ENCODE assay signal across 2 cellular contexts in genomic region chr14:95236221-95236620, GRCh38.
TF ChIP-seq lines count a peak whose summit lies in the region.

No MANE protein-coding gene starts in this region.

TF ChIP-seq in SK-N-SH, 30 proteins besides CTCF, POLR2A, EP300 and RAD21 (continued from another document):
- TF ChIP-seq, protein P1, sequence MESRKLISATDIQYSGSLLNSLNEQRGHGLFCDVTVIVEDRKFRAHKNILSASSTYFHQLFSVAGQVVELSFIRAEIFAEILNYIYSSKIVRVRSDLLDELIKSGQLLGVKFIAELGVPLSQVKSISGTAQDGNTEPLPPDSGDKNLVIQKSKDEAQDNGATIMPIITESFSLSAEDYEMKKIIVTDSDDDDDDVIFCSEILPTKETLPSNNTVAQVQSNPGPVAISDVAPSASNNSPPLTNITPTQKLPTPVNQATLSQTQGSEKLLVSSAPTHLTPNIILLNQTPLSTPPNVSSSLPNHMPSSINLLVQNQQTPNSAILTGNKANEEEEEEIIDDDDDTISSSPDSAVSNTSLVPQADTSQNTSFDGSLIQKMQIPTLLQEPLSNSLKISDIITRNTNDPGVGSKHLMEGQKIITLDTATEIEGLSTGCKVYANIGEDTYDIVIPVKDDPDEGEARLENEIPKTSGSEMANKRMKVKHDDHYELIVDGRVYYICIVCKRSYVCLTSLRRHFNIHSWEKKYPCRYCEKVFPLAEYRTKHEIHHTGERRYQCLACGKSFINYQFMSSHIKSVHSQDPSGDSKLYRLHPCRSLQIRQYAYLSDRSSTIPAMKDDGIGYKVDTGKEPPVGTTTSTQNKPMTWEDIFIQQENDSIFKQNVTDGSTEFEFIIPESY (IDR thresholded peaks at IDR 0.05; ENCODE audit: borderline replicate concordance, low read depth): no peak
- TF ChIP-seq POLR2AphosphoS5 (IDR thresholded peaks at IDR 0.05; ENCODE audit: low read depth, low read length) (no peak), CHD2 (IDR thresholded peaks at IDR 0.05; ENCODE audit: low read length, partially characterized antibody) (no peak), GABPA (IDR thresholded peaks at IDR 0.05; ENCODE audit: low read depth) (no peak), GATA2 (CRISPR knock-in tag; IDR thresholded peaks at IDR 0.05) (no peak), FOSL2 (IDR thresholded peaks at IDR 0.05; ENCODE audit: borderline replicate concordance, low read depth) (no peak), RCOR1 (IDR thresholded peaks at IDR 0.05; ENCODE audit: low read length) (no peak), TCF12 (IDR thresholded peaks at IDR 0.05) (no peak), ELF1 (IDR thresholded peaks at IDR 0.05) (no peak), JUND (IDR thresholded peaks at IDR 0.05) (no peak), SIN3A (IDR thresholded peaks at IDR 0.05; ENCODE audit: borderline replicate concordance, low read depth, low read length) (no peak), EZH2phosphoT487 (IDR thresholded peaks at IDR 0.05; ENCODE audit: borderline replicate concordance, low read depth) (no peak), RXRA (IDR thresholded peaks at IDR 0.05; ENCODE audit: borderline replicate concordance, low read depth) (no peak), MEF2A (IDR thresholded peaks at IDR 0.05; ENCODE audit: borderline replicate concordance, low read depth) (no peak), NRF1 (IDR thresholded peaks at IDR 0.05; ENCODE audit: low read depth, low read length) (no peak)
- TF ChIP-seq, protein P2, sequence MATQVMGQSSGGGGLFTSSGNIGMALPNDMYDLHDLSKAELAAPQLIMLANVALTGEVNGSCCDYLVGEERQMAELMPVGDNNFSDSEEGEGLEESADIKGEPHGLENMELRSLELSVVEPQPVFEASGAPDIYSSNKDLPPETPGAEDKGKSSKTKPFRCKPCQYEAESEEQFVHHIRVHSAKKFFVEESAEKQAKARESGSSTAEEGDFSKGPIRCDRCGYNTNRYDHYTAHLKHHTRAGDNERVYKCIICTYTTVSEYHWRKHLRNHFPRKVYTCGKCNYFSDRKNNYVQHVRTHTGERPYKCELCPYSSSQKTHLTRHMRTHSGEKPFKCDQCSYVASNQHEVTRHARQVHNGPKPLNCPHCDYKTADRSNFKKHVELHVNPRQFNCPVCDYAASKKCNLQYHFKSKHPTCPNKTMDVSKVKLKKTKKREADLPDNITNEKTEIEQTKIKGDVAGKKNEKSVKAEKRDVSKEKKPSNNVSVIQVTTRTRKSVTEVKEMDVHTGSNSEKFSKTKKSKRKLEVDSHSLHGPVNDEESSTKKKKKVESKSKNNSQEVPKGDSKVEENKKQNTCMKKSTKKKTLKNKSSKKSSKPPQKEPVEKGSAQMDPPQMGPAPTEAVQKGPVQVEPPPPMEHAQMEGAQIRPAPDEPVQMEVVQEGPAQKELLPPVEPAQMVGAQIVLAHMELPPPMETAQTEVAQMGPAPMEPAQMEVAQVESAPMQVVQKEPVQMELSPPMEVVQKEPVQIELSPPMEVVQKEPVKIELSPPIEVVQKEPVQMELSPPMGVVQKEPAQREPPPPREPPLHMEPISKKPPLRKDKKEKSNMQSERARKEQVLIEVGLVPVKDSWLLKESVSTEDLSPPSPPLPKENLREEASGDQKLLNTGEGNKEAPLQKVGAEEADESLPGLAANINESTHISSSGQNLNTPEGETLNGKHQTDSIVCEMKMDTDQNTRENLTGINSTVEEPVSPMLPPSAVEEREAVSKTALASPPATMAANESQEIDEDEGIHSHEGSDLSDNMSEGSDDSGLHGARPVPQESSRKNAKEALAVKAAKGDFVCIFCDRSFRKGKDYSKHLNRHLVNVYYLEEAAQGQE (IDR thresholded peaks at IDR 0.05; ENCODE audit: low read depth, low read length): no peak

TF ChIP-seq in SK-N-SH treated with all-trans-retinoic acid at 6 μM for 48 hours, 23 proteins besides CTCF, POLR2A, EP300 and RAD21 (continued from another document):
- TF ChIP-seq CREB5 (CRISPR knock-in tag; IDR thresholded peaks at IDR 0.05; ENCODE audit: low read depth) (no peak), ZNF8 (CRISPR knock-in tag; IDR thresholded peaks at IDR 0.05) (no peak), ZNF70 (CRISPR knock-in tag; IDR thresholded peaks at IDR 0.05) (no peak), TOX (CRISPR knock-in tag; IDR thresholded peaks at IDR 0.05; ENCODE audit: borderline replicate concordance) (no peak), SNAI2 (CRISPR knock-in tag; IDR thresholded peaks at IDR 0.05) (no peak), PPARA (CRISPR knock-in tag; IDR thresholded peaks at IDR 0.05; ENCODE audit: borderline replicate concordance) (no peak), ARNTL (CRISPR knock-in tag; IDR thresholded peaks at IDR 0.05; ENCODE audit: borderline replicate concordance, low read depth) (no peak), GLIS3 (CRISPR knock-in tag; IDR thresholded peaks at IDR 0.05) (no peak), ZC3H10 (CRISPR knock-in tag; IDR thresholded peaks at IDR 0.05) (no peak), ESRRG (CRISPR knock-in tag; IDR thresholded peaks at IDR 0.05) (no peak), PATZ1 (CRISPR knock-in tag; IDR thresholded peaks at IDR 0.05; ENCODE audit: borderline replicate concordance) (no peak), OSR1 (CRISPR knock-in tag; IDR thresholded peaks at IDR 0.05) (no peak), ZNF565 (CRISPR knock-in tag; conservative IDR thresholded peaks at IDR 0.05; ENCODE audit: low read depth) (no peak), TCF4 (CRISPR knock-in tag; IDR thresholded peaks at IDR 0.05; ENCODE audit: borderline replicate concordance) (no peak), CSDC2 (CRISPR knock-in tag; IDR thresholded peaks at IDR 0.05) (no peak)
- TF ChIP-seq, protein P3, sequence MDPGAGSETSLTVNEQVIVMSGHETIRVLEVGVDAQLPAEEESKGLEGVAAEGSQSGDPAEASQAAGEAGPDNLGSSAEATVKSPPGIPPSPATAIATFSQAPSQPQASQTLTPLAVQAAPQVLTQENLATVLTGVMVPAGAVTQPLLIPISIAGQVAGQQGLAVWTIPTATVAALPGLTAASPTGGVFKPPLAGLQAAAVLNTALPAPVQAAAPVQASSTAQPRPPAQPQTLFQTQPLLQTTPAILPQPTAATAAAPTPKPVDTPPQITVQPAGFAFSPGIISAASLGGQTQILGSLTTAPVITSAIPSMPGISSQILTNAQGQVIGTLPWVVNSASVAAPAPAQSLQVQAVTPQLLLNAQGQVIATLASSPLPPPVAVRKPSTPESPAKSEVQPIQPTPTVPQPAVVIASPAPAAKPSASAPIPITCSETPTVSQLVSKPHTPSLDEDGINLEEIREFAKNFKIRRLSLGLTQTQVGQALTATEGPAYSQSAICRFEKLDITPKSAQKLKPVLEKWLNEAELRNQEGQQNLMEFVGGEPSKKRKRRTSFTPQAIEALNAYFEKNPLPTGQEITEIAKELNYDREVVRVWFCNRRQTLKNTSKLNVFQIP (CRISPR knock-in tag; IDR thresholded peaks at IDR 0.05; ENCODE audit: borderline replicate concordance, low read depth): no peak
- TF ChIP-seq, protein P4, sequence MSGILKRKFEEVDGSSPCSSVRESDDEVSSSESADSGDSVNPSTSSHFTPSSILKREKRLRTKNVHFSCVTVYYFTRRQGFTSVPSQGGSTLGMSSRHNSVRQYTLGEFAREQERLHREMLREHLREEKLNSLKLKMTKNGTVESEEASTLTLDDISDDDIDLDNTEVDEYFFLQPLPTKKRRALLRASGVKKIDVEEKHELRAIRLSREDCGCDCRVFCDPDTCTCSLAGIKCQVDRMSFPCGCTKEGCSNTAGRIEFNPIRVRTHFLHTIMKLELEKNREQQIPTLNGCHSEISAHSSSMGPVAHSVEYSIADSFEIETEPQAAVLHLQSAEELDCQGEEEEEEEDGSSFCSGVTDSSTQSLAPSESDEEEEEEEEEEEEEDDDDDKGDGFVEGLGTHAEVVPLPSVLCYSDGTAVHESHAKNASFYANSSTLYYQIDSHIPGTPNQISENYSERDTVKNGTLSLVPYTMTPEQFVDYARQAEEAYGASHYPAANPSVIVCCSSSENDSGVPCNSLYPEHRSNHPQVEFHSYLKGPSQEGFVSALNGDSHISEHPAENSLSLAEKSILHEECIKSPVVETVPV (CRISPR knock-in tag; IDR thresholded peaks at IDR 0.05): no peak
